ENCODE assay signal across 2 cellular contexts in the genomic region with DNA sequence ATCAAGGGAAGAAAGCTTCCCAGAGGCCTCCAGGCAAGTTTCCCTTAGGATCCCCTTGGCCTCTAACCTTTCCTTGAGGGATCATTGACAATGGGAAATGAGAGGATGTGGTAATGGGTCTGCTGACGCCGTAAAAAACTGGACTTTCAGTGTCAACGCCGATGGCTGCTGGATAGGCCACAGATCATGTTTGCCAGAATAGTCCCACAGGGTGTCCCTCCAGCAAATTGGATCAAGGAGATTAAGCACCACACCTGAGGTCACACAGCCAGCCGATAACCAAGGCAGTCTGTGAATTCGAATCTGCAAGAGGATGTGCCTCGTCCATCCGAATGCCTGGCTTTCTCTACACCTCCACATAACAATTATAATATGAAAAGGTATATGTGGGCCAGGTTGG.
TF ChIP-seq lines count a peak whose summit lies in the region.

No MANE protein-coding gene starts in this region.

TF ChIP-seq in GM23338, 12 proteins besides CTCF, POLR2A, EP300 and RAD21:
- TF ChIP-seq POLR2AphosphoS5 (IDR thresholded peaks at IDR 0.05; ENCODE audit: low read depth) (no peak), JUNB (IDR thresholded peaks at IDR 0.05; ENCODE audit: unreplicated experiment) (no peak), ZNF331 (CRISPR knock-in tag; IDR thresholded peaks at IDR 0.05; ENCODE audit: low read depth) (no peak), EZH2 (IDR thresholded peaks at IDR 0.05; ENCODE audit: low read depth, unreplicated experiment) (no peak), NANOG (IDR thresholded peaks at IDR 0.05; ENCODE audit: borderline replicate concordance) (no peak), ZNF114 (CRISPR knock-in tag; IDR thresholded peaks at IDR 0.05) (no peak)
- TF ChIP-seq, protein P1, sequence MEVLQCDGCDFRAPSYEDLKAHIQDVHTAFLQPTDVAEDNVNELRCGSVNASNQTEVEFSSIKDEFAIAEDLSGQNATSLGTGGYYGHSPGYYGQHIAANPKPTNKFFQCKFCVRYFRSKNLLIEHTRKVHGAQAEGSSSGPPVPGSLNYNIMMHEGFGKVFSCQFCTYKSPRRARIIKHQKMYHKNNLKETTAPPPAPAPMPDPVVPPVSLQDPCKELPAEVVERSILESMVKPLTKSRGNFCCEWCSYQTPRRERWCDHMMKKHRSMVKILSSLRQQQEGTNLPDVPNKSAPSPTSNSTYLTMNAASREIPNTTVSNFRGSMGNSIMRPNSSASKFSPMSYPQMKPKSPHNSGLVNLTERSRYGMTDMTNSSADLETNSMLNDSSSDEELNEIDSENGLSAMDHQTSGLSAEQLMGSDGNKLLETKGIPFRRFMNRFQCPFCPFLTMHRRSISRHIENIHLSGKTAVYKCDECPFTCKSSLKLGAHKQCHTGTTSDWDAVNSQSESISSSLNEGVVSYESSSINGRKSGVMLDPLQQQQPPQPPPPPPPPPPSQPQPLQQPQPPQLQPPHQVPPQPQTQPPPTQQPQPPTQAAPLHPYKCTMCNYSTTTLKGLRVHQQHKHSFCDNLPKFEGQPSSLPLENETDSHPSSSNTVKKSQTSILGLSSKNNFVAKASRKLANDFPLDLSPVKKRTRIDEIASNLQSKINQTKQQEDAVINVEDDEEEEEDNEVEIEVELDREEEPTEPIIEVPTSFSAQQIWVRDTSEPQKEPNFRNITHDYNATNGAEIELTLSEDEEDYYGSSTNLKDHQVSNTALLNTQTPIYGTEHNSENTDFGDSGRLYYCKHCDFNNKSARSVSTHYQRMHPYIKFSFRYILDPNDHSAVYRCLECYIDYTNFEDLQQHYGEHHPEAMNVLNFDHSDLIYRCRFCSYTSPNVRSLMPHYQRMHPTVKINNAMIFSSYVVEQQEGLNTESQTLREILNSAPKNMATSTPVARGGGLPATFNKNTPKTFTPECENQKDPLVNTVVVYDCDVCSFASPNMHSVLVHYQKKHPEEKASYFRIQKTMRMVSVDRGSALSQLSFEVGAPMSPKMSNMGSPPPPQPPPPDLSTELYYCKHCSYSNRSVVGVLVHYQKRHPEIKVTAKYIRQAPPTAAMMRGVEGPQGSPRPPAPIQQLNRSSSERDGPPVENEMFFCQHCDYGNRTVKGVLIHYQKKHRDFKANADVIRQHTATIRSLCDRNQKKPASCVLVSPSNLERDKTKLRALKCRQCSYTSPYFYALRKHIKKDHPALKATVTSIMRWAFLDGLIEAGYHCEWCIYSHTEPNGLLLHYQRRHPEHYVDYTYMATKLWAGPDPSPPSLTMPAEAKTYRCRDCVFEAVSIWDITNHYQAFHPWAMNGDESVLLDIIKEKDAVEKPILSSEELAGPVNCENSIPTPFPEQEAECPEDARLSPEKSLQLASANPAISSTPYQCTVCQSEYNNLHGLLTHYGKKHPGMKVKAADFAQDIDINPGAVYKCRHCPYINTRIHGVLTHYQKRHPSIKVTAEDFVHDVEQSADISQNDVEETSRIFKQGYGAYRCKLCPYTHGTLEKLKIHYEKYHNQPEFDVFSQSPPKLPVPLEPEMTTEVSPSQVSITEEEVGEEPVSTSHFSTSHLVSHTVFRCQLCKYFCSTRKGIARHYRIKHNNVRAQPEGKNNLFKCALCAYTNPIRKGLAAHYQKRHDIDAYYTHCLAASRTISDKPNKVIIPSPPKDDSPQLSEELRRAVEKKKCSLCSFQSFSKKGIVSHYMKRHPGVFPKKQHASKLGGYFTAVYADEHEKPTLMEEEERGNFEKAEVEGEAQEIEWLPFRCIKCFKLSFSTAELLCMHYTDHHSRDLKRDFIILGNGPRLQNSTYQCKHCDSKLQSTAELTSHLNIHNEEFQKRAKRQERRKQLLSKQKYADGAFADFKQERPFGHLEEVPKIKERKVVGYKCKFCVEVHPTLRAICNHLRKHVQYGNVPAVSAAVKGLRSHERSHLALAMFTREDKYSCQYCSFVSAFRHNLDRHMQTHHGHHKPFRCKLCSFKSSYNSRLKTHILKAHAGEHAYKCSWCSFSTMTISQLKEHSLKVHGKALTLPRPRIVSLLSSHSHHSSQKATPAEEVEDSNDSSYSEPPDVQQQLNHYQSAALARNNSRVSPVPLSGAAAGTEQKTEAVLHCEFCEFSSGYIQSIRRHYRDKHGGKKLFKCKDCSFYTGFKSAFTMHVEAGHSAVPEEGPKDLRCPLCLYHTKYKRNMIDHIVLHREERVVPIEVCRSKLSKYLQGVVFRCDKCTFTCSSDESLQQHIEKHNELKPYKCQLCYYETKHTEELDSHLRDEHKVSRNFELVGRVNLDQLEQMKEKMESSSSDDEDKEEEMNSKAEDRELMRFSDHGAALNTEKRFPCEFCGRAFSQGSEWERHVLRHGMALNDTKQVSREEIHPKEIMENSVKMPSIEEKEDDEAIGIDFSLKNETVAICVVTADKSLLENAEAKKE (CRISPR knock-in tag; IDR thresholded peaks at IDR 0.05), result no peak

TF ChIP-seq in IMR-90, 13 proteins besides CTCF, POLR2A, EP300 and RAD21:
- TF ChIP-seq, protein P2, sequence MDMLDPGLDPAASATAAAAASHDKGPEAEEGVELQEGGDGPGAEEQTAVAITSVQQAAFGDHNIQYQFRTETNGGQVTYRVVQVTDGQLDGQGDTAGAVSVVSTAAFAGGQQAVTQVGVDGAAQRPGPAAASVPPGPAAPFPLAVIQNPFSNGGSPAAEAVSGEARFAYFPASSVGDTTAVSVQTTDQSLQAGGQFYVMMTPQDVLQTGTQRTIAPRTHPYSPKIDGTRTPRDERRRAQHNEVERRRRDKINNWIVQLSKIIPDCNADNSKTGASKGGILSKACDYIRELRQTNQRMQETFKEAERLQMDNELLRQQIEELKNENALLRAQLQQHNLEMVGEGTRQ (IDR thresholded peaks at IDR 0.05; ENCODE audit: low read depth, low read length), result no peak
- TF ChIP-seq MXI1 (IDR thresholded peaks at IDR 0.05; ENCODE audit: borderline replicate concordance, low read depth, low read length) (no peak), RFX5 (IDR thresholded peaks at IDR 0.05; ENCODE audit: low read depth, low read length) (no peak), CHD1 (IDR thresholded peaks at IDR 0.05; ENCODE audit: low read depth, low read length) (no peak), CEBPB (IDR thresholded peaks at IDR 0.05; ENCODE audit: low read depth, low read length) (no peak), MAFK (IDR thresholded peaks at IDR 0.05; ENCODE audit: low read depth, low read length) (no peak), RCOR1 (IDR thresholded peaks at IDR 0.05; ENCODE audit: insufficient replicate concordance, low read length) (no peak), NFE2L2 (IDR thresholded peaks at IDR 0.05; ENCODE audit: low read depth, low read length) (no peak), FOS (IDR thresholded peaks at IDR 0.05; ENCODE audit: low read depth, low read length) (no peak)
- TF ChIP-seq, protein P3, sequence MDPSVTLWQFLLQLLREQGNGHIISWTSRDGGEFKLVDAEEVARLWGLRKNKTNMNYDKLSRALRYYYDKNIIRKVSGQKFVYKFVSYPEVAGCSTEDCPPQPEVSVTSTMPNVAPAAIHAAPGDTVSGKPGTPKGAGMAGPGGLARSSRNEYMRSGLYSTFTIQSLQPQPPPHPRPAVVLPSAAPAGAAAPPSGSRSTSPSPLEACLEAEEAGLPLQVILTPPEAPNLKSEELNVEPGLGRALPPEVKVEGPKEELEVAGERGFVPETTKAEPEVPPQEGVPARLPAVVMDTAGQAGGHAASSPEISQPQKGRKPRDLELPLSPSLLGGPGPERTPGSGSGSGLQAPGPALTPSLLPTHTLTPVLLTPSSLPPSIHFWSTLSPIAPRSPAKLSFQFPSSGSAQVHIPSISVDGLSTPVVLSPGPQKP (IDR thresholded peaks at IDR 0.05; ENCODE audit: borderline replicate concordance, low read depth, low read length), result no peak
